Comparison of ENCODE assay signal across 2 cellular contexts in the genomic region with DNA sequence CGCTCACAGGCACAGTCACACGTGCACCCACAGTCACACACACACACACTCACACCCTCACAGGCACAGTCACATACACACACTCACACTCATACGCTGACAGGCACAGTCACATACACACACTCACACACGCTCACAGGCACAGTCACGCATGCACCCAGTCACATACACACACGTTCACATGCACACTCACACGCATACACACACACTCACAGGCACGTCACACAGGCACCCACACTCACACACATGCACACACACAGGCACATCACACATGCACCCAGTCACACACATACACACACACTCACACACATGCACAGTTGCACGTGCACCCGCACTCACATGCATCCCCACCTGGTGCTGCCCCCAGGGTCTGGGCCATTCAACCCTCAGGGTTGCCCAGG.
TF ChIP-seq lines count a peak whose summit lies in the region.

No MANE protein-coding gene starts in this region.

TF ChIP-seq in HEK293, 187 proteins besides CTCF, POLR2A, EP300 and RAD21 (continued from another document):
- TF ChIP-seq ZNF658 (tag by site-specific recombination; IDR thresholded peaks at IDR 0.05) (0 out of 2 replicates have a peak, but pooled peaks have one; percentile 44), ZNF394 (tag by site-specific recombination; IDR thresholded peaks at IDR 0.05; ENCODE audit: borderline replicate concordance) (no peak), ZNF561 (tag by site-specific recombination; IDR thresholded peaks at IDR 0.05; ENCODE audit: borderline replicate concordance) (no peak), KLF1 (tag by site-specific recombination; IDR thresholded peaks at IDR 0.05) (no peak), ZNF37A (tag by site-specific recombination; IDR thresholded peaks at IDR 0.05) (no peak), BCL11A (tag by site-specific recombination; IDR thresholded peaks at IDR 0.05; ENCODE audit: low read depth) (no peak), HOXD13 (CRISPR knock-in tag; IDR thresholded peaks at IDR 0.05; ENCODE audit: borderline replicate concordance) (no peak), ZNF311 (tag by site-specific recombination; IDR thresholded peaks at IDR 0.05; ENCODE audit: borderline replicate concordance) (0 out of 2 replicates have a peak, but pooled peaks have one; percentile 29), KLF9 (tag by site-specific recombination; IDR thresholded peaks at IDR 0.05; ENCODE audit: low read depth) (no peak), HOXA7 (CRISPR knock-in tag; IDR thresholded peaks at IDR 0.05; ENCODE audit: borderline replicate concordance) (no peak), ZNF785 (tag by site-specific recombination; IDR thresholded peaks at IDR 0.05) (0 out of 2 replicates have a peak, but pooled peaks have one; percentile 15)
- TF ChIP-seq, protein P1, sequence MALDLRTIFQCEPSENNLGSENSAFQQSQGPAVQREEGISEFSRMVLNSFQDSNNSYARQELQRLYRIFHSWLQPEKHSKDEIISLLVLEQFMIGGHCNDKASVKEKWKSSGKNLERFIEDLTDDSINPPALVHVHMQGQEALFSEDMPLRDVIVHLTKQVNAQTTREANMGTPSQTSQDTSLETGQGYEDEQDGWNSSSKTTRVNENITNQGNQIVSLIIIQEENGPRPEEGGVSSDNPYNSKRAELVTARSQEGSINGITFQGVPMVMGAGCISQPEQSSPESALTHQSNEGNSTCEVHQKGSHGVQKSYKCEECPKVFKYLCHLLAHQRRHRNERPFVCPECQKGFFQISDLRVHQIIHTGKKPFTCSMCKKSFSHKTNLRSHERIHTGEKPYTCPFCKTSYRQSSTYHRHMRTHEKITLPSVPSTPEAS (tag by site-specific recombination; IDR thresholded peaks at IDR 0.05) = peak; percentile 81
- TF ChIP-seq, protein P2, sequence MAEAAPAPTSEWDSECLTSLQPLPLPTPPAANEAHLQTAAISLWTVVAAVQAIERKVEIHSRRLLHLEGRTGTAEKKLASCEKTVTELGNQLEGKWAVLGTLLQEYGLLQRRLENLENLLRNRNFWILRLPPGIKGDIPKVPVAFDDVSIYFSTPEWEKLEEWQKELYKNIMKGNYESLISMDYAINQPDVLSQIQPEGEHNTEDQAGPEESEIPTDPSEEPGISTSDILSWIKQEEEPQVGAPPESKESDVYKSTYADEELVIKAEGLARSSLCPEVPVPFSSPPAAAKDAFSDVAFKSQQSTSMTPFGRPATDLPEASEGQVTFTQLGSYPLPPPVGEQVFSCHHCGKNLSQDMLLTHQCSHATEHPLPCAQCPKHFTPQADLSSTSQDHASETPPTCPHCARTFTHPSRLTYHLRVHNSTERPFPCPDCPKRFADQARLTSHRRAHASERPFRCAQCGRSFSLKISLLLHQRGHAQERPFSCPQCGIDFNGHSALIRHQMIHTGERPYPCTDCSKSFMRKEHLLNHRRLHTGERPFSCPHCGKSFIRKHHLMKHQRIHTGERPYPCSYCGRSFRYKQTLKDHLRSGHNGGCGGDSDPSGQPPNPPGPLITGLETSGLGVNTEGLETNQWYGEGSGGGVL (tag by site-specific recombination; IDR thresholded peaks at IDR 0.05) = peak; percentile 13; the same call in 1 of the 2 replicates
- TF ChIP-seq, protein P3, sequence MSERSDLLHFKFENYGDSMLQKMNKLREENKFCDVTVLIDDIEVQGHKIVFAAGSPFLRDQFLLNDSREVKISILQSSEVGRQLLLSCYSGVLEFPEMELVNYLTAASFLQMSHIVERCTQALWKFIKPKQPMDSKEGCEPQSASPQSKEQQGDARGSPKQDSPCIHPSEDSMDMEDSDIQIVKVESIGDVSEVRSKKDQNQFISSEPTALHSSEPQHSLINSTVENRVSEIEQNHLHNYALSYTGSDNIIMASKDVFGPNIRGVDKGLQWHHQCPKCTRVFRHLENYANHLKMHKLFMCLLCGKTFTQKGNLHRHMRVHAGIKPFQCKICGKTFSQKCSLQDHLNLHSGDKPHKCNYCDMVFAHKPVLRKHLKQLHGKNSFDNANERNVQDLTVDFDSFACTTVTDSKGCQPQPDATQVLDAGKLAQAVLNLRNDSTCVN (tag by site-specific recombination; optimal IDR thresholded peaks at IDR 0.05) = peak; percentile 14
- TF ChIP-seq, protein P4, sequence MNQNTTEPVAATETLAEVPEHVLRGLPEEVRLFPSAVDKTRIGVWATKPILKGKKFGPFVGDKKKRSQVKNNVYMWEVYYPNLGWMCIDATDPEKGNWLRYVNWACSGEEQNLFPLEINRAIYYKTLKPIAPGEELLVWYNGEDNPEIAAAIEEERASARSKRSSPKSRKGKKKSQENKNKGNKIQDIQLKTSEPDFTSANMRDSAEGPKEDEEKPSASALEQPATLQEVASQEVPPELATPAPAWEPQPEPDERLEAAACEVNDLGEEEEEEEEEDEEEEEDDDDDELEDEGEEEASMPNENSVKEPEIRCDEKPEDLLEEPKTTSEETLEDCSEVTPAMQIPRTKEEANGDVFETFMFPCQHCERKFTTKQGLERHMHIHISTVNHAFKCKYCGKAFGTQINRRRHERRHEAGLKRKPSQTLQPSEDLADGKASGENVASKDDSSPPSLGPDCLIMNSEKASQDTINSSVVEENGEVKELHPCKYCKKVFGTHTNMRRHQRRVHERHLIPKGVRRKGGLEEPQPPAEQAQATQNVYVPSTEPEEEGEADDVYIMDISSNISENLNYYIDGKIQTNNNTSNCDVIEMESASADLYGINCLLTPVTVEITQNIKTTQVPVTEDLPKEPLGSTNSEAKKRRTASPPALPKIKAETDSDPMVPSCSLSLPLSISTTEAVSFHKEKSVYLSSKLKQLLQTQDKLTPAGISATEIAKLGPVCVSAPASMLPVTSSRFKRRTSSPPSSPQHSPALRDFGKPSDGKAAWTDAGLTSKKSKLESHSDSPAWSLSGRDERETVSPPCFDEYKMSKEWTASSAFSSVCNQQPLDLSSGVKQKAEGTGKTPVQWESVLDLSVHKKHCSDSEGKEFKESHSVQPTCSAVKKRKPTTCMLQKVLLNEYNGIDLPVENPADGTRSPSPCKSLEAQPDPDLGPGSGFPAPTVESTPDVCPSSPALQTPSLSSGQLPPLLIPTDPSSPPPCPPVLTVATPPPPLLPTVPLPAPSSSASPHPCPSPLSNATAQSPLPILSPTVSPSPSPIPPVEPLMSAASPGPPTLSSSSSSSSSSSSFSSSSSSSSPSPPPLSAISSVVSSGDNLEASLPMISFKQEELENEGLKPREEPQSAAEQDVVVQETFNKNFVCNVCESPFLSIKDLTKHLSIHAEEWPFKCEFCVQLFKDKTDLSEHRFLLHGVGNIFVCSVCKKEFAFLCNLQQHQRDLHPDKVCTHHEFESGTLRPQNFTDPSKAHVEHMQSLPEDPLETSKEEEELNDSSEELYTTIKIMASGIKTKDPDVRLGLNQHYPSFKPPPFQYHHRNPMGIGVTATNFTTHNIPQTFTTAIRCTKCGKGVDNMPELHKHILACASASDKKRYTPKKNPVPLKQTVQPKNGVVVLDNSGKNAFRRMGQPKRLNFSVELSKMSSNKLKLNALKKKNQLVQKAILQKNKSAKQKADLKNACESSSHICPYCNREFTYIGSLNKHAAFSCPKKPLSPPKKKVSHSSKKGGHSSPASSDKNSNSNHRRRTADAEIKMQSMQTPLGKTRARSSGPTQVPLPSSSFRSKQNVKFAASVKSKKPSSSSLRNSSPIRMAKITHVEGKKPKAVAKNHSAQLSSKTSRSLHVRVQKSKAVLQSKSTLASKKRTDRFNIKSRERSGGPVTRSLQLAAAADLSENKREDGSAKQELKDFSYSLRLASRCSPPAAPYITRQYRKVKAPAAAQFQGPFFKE (tag by site-specific recombination; IDR thresholded peaks at IDR 0.05; ENCODE audit: borderline replicate concordance) = no peak

TF ChIP-seq in GM23338, 12 proteins besides CTCF, POLR2A, EP300 and RAD21 (continued from another document):
- TF ChIP-seq, protein P5, sequence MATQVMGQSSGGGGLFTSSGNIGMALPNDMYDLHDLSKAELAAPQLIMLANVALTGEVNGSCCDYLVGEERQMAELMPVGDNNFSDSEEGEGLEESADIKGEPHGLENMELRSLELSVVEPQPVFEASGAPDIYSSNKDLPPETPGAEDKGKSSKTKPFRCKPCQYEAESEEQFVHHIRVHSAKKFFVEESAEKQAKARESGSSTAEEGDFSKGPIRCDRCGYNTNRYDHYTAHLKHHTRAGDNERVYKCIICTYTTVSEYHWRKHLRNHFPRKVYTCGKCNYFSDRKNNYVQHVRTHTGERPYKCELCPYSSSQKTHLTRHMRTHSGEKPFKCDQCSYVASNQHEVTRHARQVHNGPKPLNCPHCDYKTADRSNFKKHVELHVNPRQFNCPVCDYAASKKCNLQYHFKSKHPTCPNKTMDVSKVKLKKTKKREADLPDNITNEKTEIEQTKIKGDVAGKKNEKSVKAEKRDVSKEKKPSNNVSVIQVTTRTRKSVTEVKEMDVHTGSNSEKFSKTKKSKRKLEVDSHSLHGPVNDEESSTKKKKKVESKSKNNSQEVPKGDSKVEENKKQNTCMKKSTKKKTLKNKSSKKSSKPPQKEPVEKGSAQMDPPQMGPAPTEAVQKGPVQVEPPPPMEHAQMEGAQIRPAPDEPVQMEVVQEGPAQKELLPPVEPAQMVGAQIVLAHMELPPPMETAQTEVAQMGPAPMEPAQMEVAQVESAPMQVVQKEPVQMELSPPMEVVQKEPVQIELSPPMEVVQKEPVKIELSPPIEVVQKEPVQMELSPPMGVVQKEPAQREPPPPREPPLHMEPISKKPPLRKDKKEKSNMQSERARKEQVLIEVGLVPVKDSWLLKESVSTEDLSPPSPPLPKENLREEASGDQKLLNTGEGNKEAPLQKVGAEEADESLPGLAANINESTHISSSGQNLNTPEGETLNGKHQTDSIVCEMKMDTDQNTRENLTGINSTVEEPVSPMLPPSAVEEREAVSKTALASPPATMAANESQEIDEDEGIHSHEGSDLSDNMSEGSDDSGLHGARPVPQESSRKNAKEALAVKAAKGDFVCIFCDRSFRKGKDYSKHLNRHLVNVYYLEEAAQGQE (IDR thresholded peaks at IDR 0.05; ENCODE audit: unreplicated experiment) = no peak
- TF ChIP-seq, protein P6, sequence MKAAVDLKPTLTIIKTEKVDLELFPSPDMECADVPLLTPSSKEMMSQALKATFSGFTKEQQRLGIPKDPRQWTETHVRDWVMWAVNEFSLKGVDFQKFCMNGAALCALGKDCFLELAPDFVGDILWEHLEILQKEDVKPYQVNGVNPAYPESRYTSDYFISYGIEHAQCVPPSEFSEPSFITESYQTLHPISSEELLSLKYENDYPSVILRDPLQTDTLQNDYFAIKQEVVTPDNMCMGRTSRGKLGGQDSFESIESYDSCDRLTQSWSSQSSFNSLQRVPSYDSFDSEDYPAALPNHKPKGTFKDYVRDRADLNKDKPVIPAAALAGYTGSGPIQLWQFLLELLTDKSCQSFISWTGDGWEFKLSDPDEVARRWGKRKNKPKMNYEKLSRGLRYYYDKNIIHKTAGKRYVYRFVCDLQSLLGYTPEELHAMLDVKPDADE (IDR thresholded peaks at IDR 0.05) = no peak
- no peak for TF ChIP-seq EZH2phosphoT487 (IDR thresholded peaks at IDR 0.05; ENCODE audit: unreplicated experiment)
- TF ChIP-seq, protein P7, sequence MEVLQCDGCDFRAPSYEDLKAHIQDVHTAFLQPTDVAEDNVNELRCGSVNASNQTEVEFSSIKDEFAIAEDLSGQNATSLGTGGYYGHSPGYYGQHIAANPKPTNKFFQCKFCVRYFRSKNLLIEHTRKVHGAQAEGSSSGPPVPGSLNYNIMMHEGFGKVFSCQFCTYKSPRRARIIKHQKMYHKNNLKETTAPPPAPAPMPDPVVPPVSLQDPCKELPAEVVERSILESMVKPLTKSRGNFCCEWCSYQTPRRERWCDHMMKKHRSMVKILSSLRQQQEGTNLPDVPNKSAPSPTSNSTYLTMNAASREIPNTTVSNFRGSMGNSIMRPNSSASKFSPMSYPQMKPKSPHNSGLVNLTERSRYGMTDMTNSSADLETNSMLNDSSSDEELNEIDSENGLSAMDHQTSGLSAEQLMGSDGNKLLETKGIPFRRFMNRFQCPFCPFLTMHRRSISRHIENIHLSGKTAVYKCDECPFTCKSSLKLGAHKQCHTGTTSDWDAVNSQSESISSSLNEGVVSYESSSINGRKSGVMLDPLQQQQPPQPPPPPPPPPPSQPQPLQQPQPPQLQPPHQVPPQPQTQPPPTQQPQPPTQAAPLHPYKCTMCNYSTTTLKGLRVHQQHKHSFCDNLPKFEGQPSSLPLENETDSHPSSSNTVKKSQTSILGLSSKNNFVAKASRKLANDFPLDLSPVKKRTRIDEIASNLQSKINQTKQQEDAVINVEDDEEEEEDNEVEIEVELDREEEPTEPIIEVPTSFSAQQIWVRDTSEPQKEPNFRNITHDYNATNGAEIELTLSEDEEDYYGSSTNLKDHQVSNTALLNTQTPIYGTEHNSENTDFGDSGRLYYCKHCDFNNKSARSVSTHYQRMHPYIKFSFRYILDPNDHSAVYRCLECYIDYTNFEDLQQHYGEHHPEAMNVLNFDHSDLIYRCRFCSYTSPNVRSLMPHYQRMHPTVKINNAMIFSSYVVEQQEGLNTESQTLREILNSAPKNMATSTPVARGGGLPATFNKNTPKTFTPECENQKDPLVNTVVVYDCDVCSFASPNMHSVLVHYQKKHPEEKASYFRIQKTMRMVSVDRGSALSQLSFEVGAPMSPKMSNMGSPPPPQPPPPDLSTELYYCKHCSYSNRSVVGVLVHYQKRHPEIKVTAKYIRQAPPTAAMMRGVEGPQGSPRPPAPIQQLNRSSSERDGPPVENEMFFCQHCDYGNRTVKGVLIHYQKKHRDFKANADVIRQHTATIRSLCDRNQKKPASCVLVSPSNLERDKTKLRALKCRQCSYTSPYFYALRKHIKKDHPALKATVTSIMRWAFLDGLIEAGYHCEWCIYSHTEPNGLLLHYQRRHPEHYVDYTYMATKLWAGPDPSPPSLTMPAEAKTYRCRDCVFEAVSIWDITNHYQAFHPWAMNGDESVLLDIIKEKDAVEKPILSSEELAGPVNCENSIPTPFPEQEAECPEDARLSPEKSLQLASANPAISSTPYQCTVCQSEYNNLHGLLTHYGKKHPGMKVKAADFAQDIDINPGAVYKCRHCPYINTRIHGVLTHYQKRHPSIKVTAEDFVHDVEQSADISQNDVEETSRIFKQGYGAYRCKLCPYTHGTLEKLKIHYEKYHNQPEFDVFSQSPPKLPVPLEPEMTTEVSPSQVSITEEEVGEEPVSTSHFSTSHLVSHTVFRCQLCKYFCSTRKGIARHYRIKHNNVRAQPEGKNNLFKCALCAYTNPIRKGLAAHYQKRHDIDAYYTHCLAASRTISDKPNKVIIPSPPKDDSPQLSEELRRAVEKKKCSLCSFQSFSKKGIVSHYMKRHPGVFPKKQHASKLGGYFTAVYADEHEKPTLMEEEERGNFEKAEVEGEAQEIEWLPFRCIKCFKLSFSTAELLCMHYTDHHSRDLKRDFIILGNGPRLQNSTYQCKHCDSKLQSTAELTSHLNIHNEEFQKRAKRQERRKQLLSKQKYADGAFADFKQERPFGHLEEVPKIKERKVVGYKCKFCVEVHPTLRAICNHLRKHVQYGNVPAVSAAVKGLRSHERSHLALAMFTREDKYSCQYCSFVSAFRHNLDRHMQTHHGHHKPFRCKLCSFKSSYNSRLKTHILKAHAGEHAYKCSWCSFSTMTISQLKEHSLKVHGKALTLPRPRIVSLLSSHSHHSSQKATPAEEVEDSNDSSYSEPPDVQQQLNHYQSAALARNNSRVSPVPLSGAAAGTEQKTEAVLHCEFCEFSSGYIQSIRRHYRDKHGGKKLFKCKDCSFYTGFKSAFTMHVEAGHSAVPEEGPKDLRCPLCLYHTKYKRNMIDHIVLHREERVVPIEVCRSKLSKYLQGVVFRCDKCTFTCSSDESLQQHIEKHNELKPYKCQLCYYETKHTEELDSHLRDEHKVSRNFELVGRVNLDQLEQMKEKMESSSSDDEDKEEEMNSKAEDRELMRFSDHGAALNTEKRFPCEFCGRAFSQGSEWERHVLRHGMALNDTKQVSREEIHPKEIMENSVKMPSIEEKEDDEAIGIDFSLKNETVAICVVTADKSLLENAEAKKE (CRISPR knock-in tag; IDR thresholded peaks at IDR 0.05) = no peak
